Comparison of ENCODE assay signal across 1 cellular context in the genomic region with DNA sequence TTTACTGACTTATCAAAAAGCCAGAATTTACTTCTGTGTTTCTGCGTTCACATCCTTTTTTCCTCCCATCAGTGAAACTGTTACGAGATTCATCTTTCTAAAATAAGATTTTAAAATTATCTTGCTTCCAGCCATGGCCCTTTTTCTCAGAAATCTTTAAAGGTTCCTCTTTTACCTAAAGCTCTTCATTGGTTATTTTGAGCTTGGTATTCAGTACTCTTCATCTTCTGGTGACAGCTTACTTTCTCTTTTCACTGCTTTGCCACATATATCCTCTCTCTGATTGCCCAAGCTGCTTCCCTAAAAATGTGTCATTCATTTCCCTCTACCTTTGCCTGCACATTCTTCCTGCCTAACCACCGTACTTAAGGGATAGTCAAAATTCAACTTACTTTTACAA.
TF ChIP-seq lines count a peak whose summit lies in the region.

No MANE protein-coding gene starts in this region.

TF ChIP-seq in GM12878, 131 proteins besides CTCF, POLR2A, EP300 and RAD21:
- TF ChIP-seq SMARCA5 (IDR thresholded peaks at IDR 0.05) (no peak), PAX5 (IDR thresholded peaks at IDR 0.05; ENCODE audit: borderline replicate concordance, low read depth, low read length) (no peak), IKZF1 (conservative IDR thresholded peaks at IDR 0.05) (no peak), IKZF2 (IDR thresholded peaks at IDR 0.05) (no peak), ZNF217 (IDR thresholded peaks at IDR 0.05) (no peak)
- TF ChIP-seq, protein P1, sequence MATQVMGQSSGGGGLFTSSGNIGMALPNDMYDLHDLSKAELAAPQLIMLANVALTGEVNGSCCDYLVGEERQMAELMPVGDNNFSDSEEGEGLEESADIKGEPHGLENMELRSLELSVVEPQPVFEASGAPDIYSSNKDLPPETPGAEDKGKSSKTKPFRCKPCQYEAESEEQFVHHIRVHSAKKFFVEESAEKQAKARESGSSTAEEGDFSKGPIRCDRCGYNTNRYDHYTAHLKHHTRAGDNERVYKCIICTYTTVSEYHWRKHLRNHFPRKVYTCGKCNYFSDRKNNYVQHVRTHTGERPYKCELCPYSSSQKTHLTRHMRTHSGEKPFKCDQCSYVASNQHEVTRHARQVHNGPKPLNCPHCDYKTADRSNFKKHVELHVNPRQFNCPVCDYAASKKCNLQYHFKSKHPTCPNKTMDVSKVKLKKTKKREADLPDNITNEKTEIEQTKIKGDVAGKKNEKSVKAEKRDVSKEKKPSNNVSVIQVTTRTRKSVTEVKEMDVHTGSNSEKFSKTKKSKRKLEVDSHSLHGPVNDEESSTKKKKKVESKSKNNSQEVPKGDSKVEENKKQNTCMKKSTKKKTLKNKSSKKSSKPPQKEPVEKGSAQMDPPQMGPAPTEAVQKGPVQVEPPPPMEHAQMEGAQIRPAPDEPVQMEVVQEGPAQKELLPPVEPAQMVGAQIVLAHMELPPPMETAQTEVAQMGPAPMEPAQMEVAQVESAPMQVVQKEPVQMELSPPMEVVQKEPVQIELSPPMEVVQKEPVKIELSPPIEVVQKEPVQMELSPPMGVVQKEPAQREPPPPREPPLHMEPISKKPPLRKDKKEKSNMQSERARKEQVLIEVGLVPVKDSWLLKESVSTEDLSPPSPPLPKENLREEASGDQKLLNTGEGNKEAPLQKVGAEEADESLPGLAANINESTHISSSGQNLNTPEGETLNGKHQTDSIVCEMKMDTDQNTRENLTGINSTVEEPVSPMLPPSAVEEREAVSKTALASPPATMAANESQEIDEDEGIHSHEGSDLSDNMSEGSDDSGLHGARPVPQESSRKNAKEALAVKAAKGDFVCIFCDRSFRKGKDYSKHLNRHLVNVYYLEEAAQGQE (IDR thresholded peaks at IDR 0.05; ENCODE audit: low read depth, low read length), result no peak
